9 cellular contexts compared by ENCODE assay signal in the genomic region with DNA sequence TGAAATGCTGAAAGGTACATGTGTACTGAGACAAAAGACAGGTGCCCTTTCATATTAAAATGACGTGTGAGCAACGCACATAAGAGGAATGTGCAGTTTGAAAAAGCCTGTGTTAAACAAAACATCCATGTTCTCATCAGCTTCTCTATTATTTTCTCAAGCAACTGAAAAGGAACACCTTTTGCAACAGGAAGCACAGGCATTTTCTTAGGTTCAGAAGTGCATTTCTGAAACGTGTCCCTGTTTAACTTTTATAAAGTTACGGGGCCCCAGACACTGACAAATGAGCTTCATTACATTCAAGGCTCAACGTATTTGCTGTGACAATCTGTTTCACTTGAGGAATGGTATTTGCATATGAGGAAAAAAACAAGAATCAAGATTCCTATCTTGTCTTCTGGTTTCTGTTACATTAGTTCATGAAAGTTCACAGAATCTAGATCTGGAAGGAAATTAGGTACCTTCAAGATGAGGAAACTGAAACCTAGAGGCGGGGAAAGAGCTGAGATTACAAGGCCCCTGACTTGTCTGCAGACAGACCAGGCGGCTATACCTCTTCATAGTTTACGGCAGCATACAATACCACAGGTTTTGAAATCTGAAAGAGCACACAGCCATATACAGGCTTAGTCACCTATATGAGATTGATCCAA.
DNase-seq lines count a peak whose midpoint lies in the region; ATAC-seq and TF ChIP-seq lines count a peak whose summit lies in the region.
"Had no signal": no experiment of that assay in that cellular context is flagged by ENCODE, and none has a peak within 500 bp of the region (broad histone marks: within the 10 kb centered on the region; RNA-seq: fewer than 3 reads in every experiment).

No MANE protein-coding gene starts in this region.

- no peak overlapping the region for H3K4me2 ChIP-seq in PC-9

- no peaks in the 10 kb centered on the region for H3K4me1 ChIP-seq in PC-9 (replicated peaks; ENCODE audit: insufficient read depth)
- H3K4me1 ChIP-seq in urinary bladder (ENCODE audit: insufficient read depth) = no peaks in the 10 kb centered on the region
- H3K4me1 ChIP-seq in HAP-1 = peaks cover 26% of the 10 kb centered on the region

- peak overlapping the region; percentile 64; the same call in 1 of the 2 replicates for H2AFZ ChIP-seq in PC-9

- H3K9me2 ChIP-seq in PC-9 (ENCODE audit: insufficient read depth) = no peaks in the 10 kb centered on the region

- H3K36me3 ChIP-seq in GM06990 (ENCODE audit: control insufficient read depth, insufficient read depth, low read length) (no peaks in the 10 kb centered on the region; the same call in 1 of the 2 replicates), PC-9 (ENCODE audit: low read depth) (no peaks in the 10 kb centered on the region), urinary bladder (ENCODE audit: insufficient read depth) (peaks cover 2% of the 10 kb centered on the region), HAP-1 (replicated peaks) (no peaks in the 10 kb centered on the region)

- H3K9me3 ChIP-seq in PC-9 (ENCODE audit: insufficient read depth, low read depth) = no peaks in the 10 kb centered on the region
- H3K9me3 ChIP-seq in HAP-1 = no peaks in the 10 kb centered on the region

- TF ChIP-seq CTCF in GM06990 (IDR thresholded peaks at IDR 0.05; ENCODE audit: insufficient read depth, low read length, poor library complexity, severe bottlenecking) (no peak), PC-9 (conservative IDR thresholded peaks at IDR 0.05) (no peak), epithelial cell of esophagus (IDR thresholded peaks at IDR 0.05; ENCODE audit: insufficient read depth, low read depth, low read length, missing control alignments) (no peak)

- CTCF ChIA-PET in PC-9 (lab: Charles Lee) = interaction anchor here (0.6 kb wide), 1 partner anchor 280 kb away, joined by 3 read pairs; no protein-coding TSS in a partner anchor

- in situ Hi-C loops in HAP-1 (cut with MboI; ENCODE audit: low sequenced_read_pairs) = loop anchor here (25.0 kb wide), 1 partner anchor 890 kb away; no protein-coding TSS in a partner anchor

- 69% methylated on average over 8 of the region's 8 CpGs for WGBS in urinary bladder

- H3F3A ChIP-seq in PC-9 (ENCODE audit: insufficient read depth, low read depth) = no peaks in the 10 kb centered on the region

- H3K27ac ChIP-seq in PC-9 (no peak overlapping the region), urinary bladder (ENCODE audit: low read depth) (peak overlapping the region; percentile 10)
- H3K27ac ChIP-seq: VCaP had no signal

- BruUV-seq in PC-9 (replicated peaks; lab: Mats Ljungman, UMichigan) = no TSS peak

- H3K27me3 ChIP-seq in GM06990 (replicated peaks; ENCODE audit: control insufficient read depth, insufficient read depth, low read length) = no peaks in the 10 kb centered on the region
- no peaks in the 10 kb centered on the region for H3K27me3 ChIP-seq in PC-9 (ENCODE audit: insufficient read depth, low read depth)
- no peaks in the 10 kb centered on the region for H3K27me3 ChIP-seq in HAP-1 (ENCODE audit: low read depth)

- ATAC-seq in GM21786 (IDR thresholded peaks at IDR 0.05; ENCODE audit: unreplicated experiment) = peak; percentile 84

- H4K20me1 ChIP-seq in PC-9 (ENCODE audit: insufficient read depth) = no peaks in the 10 kb centered on the region

- H3K4me3 ChIP-seq in GM06990 (replicated peaks; ENCODE audit: low read depth, low read length) (no peak overlapping the region), PC-9 (no peak overlapping the region), epithelial cell of esophagus (ENCODE audit: low read length) (no peak overlapping the region), urinary bladder (ENCODE audit: low read depth, low read length) (no peak overlapping the region), HAP-1 (no peak overlapping the region)

- intact Hi-C loops in PC-9 (cut with micrococcal nuclease; ENCODE audit: unreplicated experiment) = loop anchor here (1.0 to 10.0 kb wide), 4 partner anchors 274 to 738 kb away; no protein-coding TSS in a partner anchor

- H3K79me2 ChIP-seq in PC-9 (ENCODE audit: low read depth) = no peaks in the 10 kb centered on the region

- peak; percentile 54 for DNase-seq in GM06990 (ENCODE audit: extremely low read depth, insufficient read length)
- peak in 1 of 2 experiments; percentile 23 for DNase-seq in PC-9
- DNase-seq in epithelial cell of esophagus (ENCODE audit: low read depth) = peak; percentile 93
- DNase-seq in hippocampal formation (lab: John Stamatoyannopoulos, UW) = no peak
- DNase-seq in NCI-H2196 treated with DMSO at 0.1 percent for 48 hours (lab: John Stamatoyannopoulos, UW; ENCODE audit: unreplicated experiment) = no peak
- no peak for DNase-seq in HAP-1 (ENCODE audit: low spot score in 2 of 2)

- POLR2A ChIA-PET in PC-9 (lab: Charles Lee; ENCODE audit: unreplicated experiment) = interaction anchor here (0.6 to 0.7 kb wide), 3 partner anchors 273 to 645 kb away, joined by 4 to 8 read pairs (median 6); no protein-coding TSS in a partner anchor

Comparison
In these comparisons a context has a peak if more than half of its experiments do, and no peak if none do; other contexts are left out.
1. DNase-seq: peak in GM06990 (single experiment) and epithelial cell of esophagus (single experiment); none in hippocampal formation (0 of 2), NCI-H2196 treated with DMSO at 0.1 percent for 48 hours (single experiment) and HAP-1 (0 of 2).